ENCODE assay signal across 8 cellular contexts in the genomic region with DNA sequence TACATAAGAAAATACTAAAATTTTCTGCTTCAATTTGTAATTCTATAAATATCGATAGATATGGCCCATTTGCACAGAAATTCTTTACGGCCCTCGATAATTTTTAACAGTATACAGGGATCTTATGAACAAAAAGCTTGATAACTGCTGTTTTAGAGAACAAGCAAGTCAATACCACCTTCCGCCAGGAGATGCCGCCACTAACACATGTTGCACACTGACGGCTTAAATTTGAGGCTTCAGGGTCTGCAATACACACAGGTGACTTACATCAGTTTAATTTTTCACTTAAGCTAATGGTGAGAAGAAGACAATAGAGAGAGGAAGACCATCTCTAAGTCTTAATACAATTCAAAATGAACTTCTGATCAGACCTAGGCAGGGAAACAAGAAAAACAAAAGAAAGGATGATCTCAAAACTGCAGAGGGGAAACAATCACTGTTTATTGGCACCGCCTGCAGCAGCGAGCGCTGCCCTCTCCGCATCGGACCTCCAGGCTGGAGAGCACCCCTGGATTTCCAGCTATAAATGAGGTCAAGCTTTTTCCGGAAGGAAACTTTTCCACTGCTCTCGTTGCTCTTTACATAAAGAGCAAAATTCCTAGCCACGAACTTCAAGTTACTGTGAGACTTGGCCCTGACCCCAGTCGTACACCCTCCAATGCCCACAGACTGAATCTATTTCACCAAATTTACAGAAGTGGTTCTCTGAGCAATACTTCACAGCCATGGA. TPM values are rescaled to one million over a fixed set of nuclear protein-coding genes. Genes with fewer than 3 reads are reported as not detected.
DNase-seq lines count a peak whose midpoint lies in the region; ATAC-seq, FAIRE-seq and TF ChIP-seq lines count a peak whose summit lies in the region.

No MANE protein-coding gene starts in this region.

- H3K4me1 ChIP-seq in HCT116 (ENCODE audit: control insufficient read depth in 1 of 2, insufficient read depth in 2 of 2, low read length in 2 of 2), result no peaks in the 10 kb centered on the region
- H3K4me1 ChIP-seq in keratinocyte (ENCODE audit: control insufficient read depth, extremely low read depth, insufficient read depth, low read length), result no peaks in the 10 kb centered on the region

- H2AFZ ChIP-seq in HCT116 (ENCODE audit: low read depth, low read length, poor library complexity, severe bottlenecking) (no peak overlapping the region), keratinocyte (ENCODE audit: control insufficient read depth, low read length) (no peak overlapping the region)

- H3K79me2 ChIP-seq in HCT116 (ENCODE audit: insufficient read depth, low read length) (no peaks in the 10 kb centered on the region), keratinocyte (ENCODE audit: control insufficient read depth, insufficient read depth, low read length) (no peaks in the 10 kb centered on the region)

- intact Hi-C loops in HCT116 (cut with micrococcal nuclease), result no loop called here

- H3K9ac ChIP-seq in HCT116 (ENCODE audit: low read length) (no peak overlapping the region), keratinocyte (ENCODE audit: control insufficient read depth, extremely low read depth, insufficient read depth, low read length) (no peak overlapping the region)

- RAD21 ChIA-PET in HCT116 (lab: Charles Lee; ENCODE audit: low non-redundant PET in 1 of 2, low total read pairs in 2 of 2, uncharacterized antibody in 2 of 2, unreplicated experiment in 2 of 2), result interaction anchor here (1.0 to 1.7 kb wide), 2 partner anchors 19 kb away, joined by 3 to 6 read pairs; no protein-coding TSS in a partner anchor

- H3K9me2 ChIP-seq in HCT116 (ENCODE audit: insufficient read depth), result no peaks in the 10 kb centered on the region

- ATAC-seq in HCT116 (peak; percentile 78), HG02763 (IDR thresholded peaks at IDR 0.05; ENCODE audit: unreplicated experiment) (no peak)

- H3K9me3 ChIP-seq in HCT116 (ENCODE audit: control insufficient read depth in 1 of 2, insufficient read depth in 1 of 2, low read depth in 1 of 2, low read length in 2 of 2) (no peaks in the 10 kb centered on the region), keratinocyte (ENCODE audit: control insufficient read depth, low read depth, low read length) (no peaks in the 10 kb centered on the region)

- peak; percentile 75 for TF ChIP-seq RAD21 in HCT116 (IDR thresholded peaks at IDR 0.05; ENCODE audit: low read depth)

- no TSS peak for BruUV-seq in HCT116 (replicated peaks; lab: Mats Ljungman, UMichigan)

- H3K27me3 ChIP-seq in HCT116 (ENCODE audit: insufficient read depth, low read length) (peaks cover 37% of the 10 kb centered on the region), brain microvascular endothelial cell (replicated peaks) (no peaks in the 10 kb centered on the region), keratinocyte (ENCODE audit: control insufficient read depth, extremely low read depth, insufficient read depth, low read length) (peaks cover 4% of the 10 kb centered on the region)

- H3K36me3 ChIP-seq in HCT116 (ENCODE audit: control insufficient read depth in 1 of 2, insufficient read depth in 2 of 2, low read length in 2 of 2), result no peaks in the 10 kb centered on the region
- H3K36me3 ChIP-seq in brain microvascular endothelial cell (replicated peaks), result no peaks in the 10 kb centered on the region
- H3K36me3 ChIP-seq in keratinocyte (ENCODE audit: control insufficient read depth in 2 of 2, extremely low read depth in 1 of 2, insufficient read depth in 2 of 2, low read length in 2 of 2), result no peaks in the 10 kb centered on the region

- H4K20me1 ChIP-seq in HCT116 (ENCODE audit: insufficient read depth) (no peaks in the 10 kb centered on the region), keratinocyte (ENCODE audit: control insufficient read depth, extremely low read depth, insufficient read depth, low read length) (no peaks in the 10 kb centered on the region)

- peak; percentile 63 for FAIRE-seq in keratinocyte (lab: Jason Lieb, UNC)

- CTCF ChIA-PET in HCT116 (lab: Charles Lee), result interaction anchor here (0.7 to 3.2 kb wide), 10 partner anchors 10 to 832 kb away, joined by 3 to 56 read pairs (median 3); no protein-coding TSS in a partner anchor

- H3K9me1 ChIP-seq in keratinocyte (ENCODE audit: control insufficient read depth, extremely low read depth, insufficient read depth, low read length), result no peaks in the 10 kb centered on the region

- in situ Hi-C loops in brain microvascular endothelial cell (cut with HindIII; ENCODE audit: low pct_ligation_motif_present, low sequenced_read_pairs), result loop anchor here (10.0 kb wide), 1 partner anchor 633 kb away; no protein-coding TSS in a partner anchor

- H3K4me3 ChIP-seq in HCT116 (replicated peaks in 1 of 2; ENCODE audit: low read depth in 1 of 2, low read length in 2 of 2) (no peak overlapping the region), brain microvascular endothelial cell (ENCODE audit: low read depth, low read length) (no peak overlapping the region), keratinocyte (ENCODE audit: control insufficient read depth in 2 of 3, extremely low read depth in 1 of 3, insufficient read depth in 2 of 3, low read depth in 1 of 3, low read length in 3 of 3) (no peak overlapping the region)

- DNase-seq in ELR (ENCODE audit: low read depth), result peak; percentile 56
- peak; percentile 56 for DNase-seq in HCT116 (ENCODE audit: low read depth, low spot score)
- DNase-seq in NCI-H146 treated with DMSO at 0.1 percent for 48 hours (lab: John Stamatoyannopoulos, UW; ENCODE audit: unreplicated experiment), result peak; percentile 71
- DNase-seq in T-helper 1 cell, result peak in 3 of 5 donors; percentile 7 to 35 (median 23)
- peak; percentile 71 for DNase-seq in brain microvascular endothelial cell
- peak; percentile 9 for DNase-seq in keratinocyte (ENCODE audit: low read depth, low spot score)
- DNase-seq in stimulated activated CD4-positive, alpha-beta T cell treated with anti-CD3 and anti-CD28 coated beads, Interleukin-4, amount 100 ng/mL, for 24 hours, result peak; percentile 57

- no peak overlapping the region for H3K4me2 ChIP-seq in HCT116 (ENCODE audit: low read length)
- no peak overlapping the region for H3K4me2 ChIP-seq in keratinocyte (ENCODE audit: control insufficient read depth, extremely low read depth, insufficient read depth, low read depth, low read length)

- POLR2A ChIA-PET in HCT116 (lab: Charles Lee), result no interaction called here

- H3K27ac ChIP-seq in HCT116 (ENCODE audit: low read depth, low read length), result no peak overlapping the region
- no peak overlapping the region for H3K27ac ChIP-seq in brain microvascular endothelial cell
- H3K27ac ChIP-seq in keratinocyte (ENCODE audit: control insufficient read depth, insufficient read depth, low read length), result no peak overlapping the region

- no peak for TF ChIP-seq POLR2A in HCT116 (IDR thresholded peaks at IDR 0.05; ENCODE audit: borderline replicate concordance, extremely low read depth, insufficient read depth, insufficient read length)

- TF ChIP-seq CTCF in HCT116 (IDR thresholded peaks at IDR 0.05 in 2 of 3, conservative IDR thresholded peaks at IDR 0.05 in 1 of 3; ENCODE audit: borderline replicate concordance in 1 of 3, insufficient read depth in 1 of 3, low read depth in 2 of 3, low read length in 2 of 3) (peak; percentile 55 to 93 (median 86); a peak in 5 of 6 replicates), brain microvascular endothelial cell (IDR thresholded peaks at IDR 0.05; ENCODE audit: low read depth, low read length, missing control alignments) (peak; percentile 90), keratinocyte (optimal IDR thresholded peaks at IDR 0.05 in 1 of 3, IDR thresholded peaks at IDR 0.05 in 1 of 3, conservative IDR thresholded peaks at IDR 0.05 in 1 of 3; ENCODE audit: extremely low read depth in 1 of 3, insufficient read depth in 2 of 3, low read length in 3 of 3) (peak; percentile 72 to 84 (median 81))

- dilution Hi-C loops in keratinocyte (cut with MboI; ENCODE audit: extremely low pct_ligation_motif_present, low sequenced_read_pairs), result loop anchor here (25.0 kb wide), 1 partner anchor 635 kb away; no protein-coding TSS in a partner anchor

TF ChIP-seq in HCT116, 20 proteins besides CTCF, POLR2A, EP300 and RAD21 (continues in another document):
- TF ChIP-seq POLR2AphosphoS5 (IDR thresholded peaks at IDR 0.05; ENCODE audit: low read depth, low read length), result no peak
- no peak for TF ChIP-seq CBX3 (IDR thresholded peaks at IDR 0.05; ENCODE audit: low read depth)
- no peak for TF ChIP-seq EGR1 (IDR thresholded peaks at IDR 0.05; ENCODE audit: low read depth)
- no peak for TF ChIP-seq ZFX (IDR thresholded peaks at IDR 0.05)
- TF ChIP-seq, protein P1, sequence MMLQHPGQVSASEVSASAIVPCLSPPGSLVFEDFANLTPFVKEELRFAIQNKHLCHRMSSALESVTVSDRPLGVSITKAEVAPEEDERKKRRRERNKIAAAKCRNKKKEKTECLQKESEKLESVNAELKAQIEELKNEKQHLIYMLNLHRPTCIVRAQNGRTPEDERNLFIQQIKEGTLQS (IDR thresholded peaks at IDR 0.05), result no peak
- no peak for TF ChIP-seq SIN3A (IDR thresholded peaks at IDR 0.05; ENCODE audit: low read depth)
- no peak for TF ChIP-seq ELF1 (IDR thresholded peaks at IDR 0.05; ENCODE audit: borderline replicate concordance, low read depth)
- no peak for TF ChIP-seq FOSL1 (IDR thresholded peaks at IDR 0.05; ENCODE audit: low read depth)
- TF ChIP-seq SRF (IDR thresholded peaks at IDR 0.05; ENCODE audit: low read depth), result no peak
- TF ChIP-seq EZH2phosphoT487 (IDR thresholded peaks at IDR 0.05; ENCODE audit: borderline replicate concordance), result no peak
- no peak for TF ChIP-seq EZH2 (IDR thresholded peaks at IDR 0.05)
- TF ChIP-seq ZNF274 (IDR thresholded peaks at IDR 0.05; ENCODE audit: low read depth, low read length), result no peak
- TF ChIP-seq SP1 (IDR thresholded peaks at IDR 0.05; ENCODE audit: low read depth), result no peak
- TF ChIP-seq CEBPB (IDR thresholded peaks at IDR 0.05; ENCODE audit: low read depth), result no peak
- TF ChIP-seq TCF7L2 (IDR thresholded peaks at IDR 0.05; ENCODE audit: borderline replicate concordance, extremely low read depth, insufficient read depth, insufficient read length), result no peak
- TF ChIP-seq, protein P2, sequence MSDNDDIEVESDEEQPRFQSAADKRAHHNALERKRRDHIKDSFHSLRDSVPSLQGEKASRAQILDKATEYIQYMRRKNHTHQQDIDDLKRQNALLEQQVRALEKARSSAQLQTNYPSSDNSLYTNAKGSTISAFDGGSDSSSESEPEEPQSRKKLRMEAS (IDR thresholded peaks at IDR 0.05), result no peak

RNA-seq across cellular contexts. Expression of a gene that starts 53.9 kb away (rescaled TPM):
- total RNA-seq in HCT116 (2021; ENCODE audit: unreplicated experiment), result not detected
- polyA plus RNA-seq in HCT116 (2012), result not detected in 2 replicates
- polyA plus RNA-seq in keratinocyte, result not detected in 3 replicates
- not detected for polyA plus RNA-seq in keratinocyte (2011; ENCODE audit: low read depth)
- not detected in 2 replicates for polyA plus RNA-seq in keratinocyte (2011; cell fraction: cytosol; rRNA removed)
- not detected in 2 replicates for polyA plus RNA-seq in keratinocyte (2011; cell fraction: nucleus; rRNA removed)
- not detected in 2 replicates for polyA plus RNA-seq in keratinocyte (2012; ENCODE audit: low replicate concordance)
- polyA minus RNA-seq in keratinocyte, result not detected in 3 replicates
- polyA minus RNA-seq in keratinocyte (2011; cell fraction: cytosol; rRNA and poly(A)+ RNA removed), result not detected
- not detected in 2 replicates for polyA minus RNA-seq in keratinocyte (2011; cell fraction: nucleus; rRNA and poly(A)+ RNA removed)

Comparison
In these comparisons a context has a peak if more than half of its experiments do, and no peak if none do; other contexts are left out.
1. DNase-seq: peak in every context shown above with its lines; median percentile 71 in NCI-H146 treated with DMSO at 0.1 percent for 48 hours; 71 in brain microvascular endothelial cell; 57 in stimulated activated CD4-positive, alpha-beta T cell treated with anti-CD3 and anti-CD28 coated beads, Interleukin-4, amount 100 ng/mL, for 24 hours; 56 in ELR; 56 in HCT116; 23 in T-helper 1 cell; 9 in keratinocyte.